19 cellular contexts compared by ENCODE assay signal in the genomic region with DNA sequence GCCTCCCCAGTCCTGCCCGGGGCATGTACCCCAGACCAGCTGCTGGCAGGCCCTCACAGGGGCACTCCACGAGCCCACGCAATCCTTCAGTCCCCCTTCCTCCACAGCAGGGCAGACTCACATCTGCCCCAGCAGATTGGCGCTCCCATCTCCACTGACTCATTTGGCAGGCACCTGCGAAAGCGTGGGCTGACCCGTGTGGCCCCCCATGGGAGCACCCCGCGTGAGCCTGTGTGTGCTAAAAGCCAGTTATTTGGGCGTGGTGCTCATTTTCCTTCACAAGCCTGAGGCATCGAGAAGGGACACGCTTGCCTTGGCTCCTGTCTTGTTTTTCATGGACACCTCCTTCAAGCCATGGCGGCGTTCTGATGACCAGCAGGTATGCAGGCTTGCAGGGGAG.
"Had no signal": no experiment of that assay in that cellular context is flagged by ENCODE, and none has a peak within 500 bp of the region (broad histone marks: within the 10 kb centered on the region; RNA-seq: fewer than 3 reads in every experiment).

No MANE protein-coding gene starts in this region.

- H3K27me3 ChIP-seq: ascending aorta, gastrocnemius medialis, left lung, neural progenitor cell, right lobe of liver, upper lobe of right lung had no signal

- H3K4me3 ChIP-seq: ascending aorta, gastrocnemius medialis, left lung, neural progenitor cell, psoas muscle, right lobe of liver, upper lobe of right lung had no signal

- H2AFZ ChIP-seq: neural progenitor cell had no signal

- FAIRE-seq: endothelial cell of umbilical vein, kidney had no signal

- H3K27ac ChIP-seq: ascending aorta, gastrocnemius medialis, left lung, neural progenitor cell, psoas muscle, right lobe of liver, upper lobe of right lung, VCaP had no signal

- H3K36me3 ChIP-seq: ascending aorta, gastrocnemius medialis, neural progenitor cell, right lobe of liver, upper lobe of right lung had no signal

- H3K4me1 ChIP-seq: ascending aorta, gastrocnemius medialis, left lung, psoas muscle, upper lobe of right lung had no signal

- DNase-seq: activated CD4-positive, alpha-beta T cell treated with anti-CD3 and anti-CD28 coated beads, Interleukin-2, amount 50 U/mL, for 1 hour; activated CD4-positive, CD25-positive, alpha-beta regulatory T cell treated with anti-CD3 and anti-CD28 coated beads, Interleukin-2, amount 50 U/mL, for 72 hours; activated CD8-positive, alpha-beta memory T cell treated with anti-CD3 and anti-CD28 coated beads, Interleukin-2, amount 50 U/mL, for 4 hours; activated gamma-delta T cell; activated T-cell treated with anti-CD3 and anti-CD28 coated beads, Interleukin-2, amount 50 U/mL, for 48 hours; effector CD8-positive, alpha-beta T cell; gastrocnemius medialis; kidney; left lung; naive thymus-derived CD4-positive, alpha-beta T cell; stimulated activated naive B cell treated with anti-CD40 and anti-IgM and Interleukin-4, amounts not matched to agents 10 μg/mL and 1 μg/mL and 100 μg/mL, for 72 hours; T-helper 2 cell; upper lobe of right lung had no signal

- H3K9me3 ChIP-seq: ascending aorta, gastrocnemius medialis, left lung, psoas muscle, right lobe of liver, upper lobe of right lung had no signal

- H3K9ac ChIP-seq: neural progenitor cell had no signal
